ENCODE assay signal across 20 cellular contexts in the genomic region with DNA sequence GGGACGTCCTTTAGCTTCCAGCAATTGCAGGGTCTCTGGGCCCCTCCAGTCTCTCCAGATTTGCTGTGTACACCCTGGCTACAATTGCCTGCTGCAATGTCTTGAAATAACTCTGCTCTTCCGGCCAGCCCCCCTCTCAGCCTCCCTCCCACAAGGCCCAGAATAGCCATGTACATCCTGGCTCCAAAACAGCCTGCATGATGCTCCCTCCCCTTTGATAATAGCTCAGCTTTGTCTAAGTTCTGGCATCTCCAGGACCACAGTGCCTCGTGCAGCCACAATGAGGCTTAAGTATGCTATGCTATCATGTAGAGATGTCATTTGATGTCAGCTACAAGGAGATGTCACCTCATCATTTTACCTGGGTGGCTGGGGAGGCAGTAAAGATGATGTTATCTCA.
DNase-seq lines count a peak whose midpoint lies in the region; ATAC-seq and TF ChIP-seq lines count a peak whose summit lies in the region.
"Had no signal": no experiment of that assay in that cellular context is flagged by ENCODE, and none has a peak within 500 bp of the region (broad histone marks: within the 10 kb centered on the region; RNA-seq: fewer than 3 reads in every experiment).

No MANE protein-coding gene starts in this region.

- H2BK120ac ChIP-seq in IMR-90 (ENCODE audit: low read depth, low read length): no peak overlapping the region

- POLR2A ChIA-PET in IMR-90 (lab: Charles Lee; ENCODE audit: unreplicated experiment): no interaction called here

- WGBS in IMR-90 (ENCODE audit: extremely low coverage in 2 of 2, insufficient read length in 1 of 2), 2 experiments: 0% methylated on average over 1 of the region's 3 CpGs; no CpG with 5 or more reads in 1 of the 2 experiments

- H4K5ac ChIP-seq in IMR-90 (ENCODE audit: low read depth, low read length): no peak overlapping the region

- no peak overlapping the region for H3K4ac ChIP-seq in IMR-90 (ENCODE audit: low read depth, low read length)

- H2BK15ac ChIP-seq in IMR-90 (ENCODE audit: low read depth, low read length): no peak overlapping the region

- H3K4me2 ChIP-seq in IMR-90 (ENCODE audit: low read depth, low read length): no peak overlapping the region
- H3K4me2 ChIP-seq: BLaER1 had no signal

- H3K56ac ChIP-seq in IMR-90 (ENCODE audit: extremely low read depth, insufficient read depth, low read length): no peak overlapping the region

- H3K36me3 ChIP-seq in IMR-90 (ENCODE audit: control insufficient read depth, insufficient read depth, low read length) (no peaks in the 10 kb centered on the region), MG63 (no peaks in the 10 kb centered on the region)
- H3K36me3 ChIP-seq: BLaER1 had no signal

- H3K79me1 ChIP-seq in IMR-90 (ENCODE audit: low read depth in 1 of 2, low read length in 2 of 2): no peaks in the 10 kb centered on the region

- H3K9ac ChIP-seq in IMR-90 (ENCODE audit: low read depth, low read length): no peak overlapping the region
- H3K9ac ChIP-seq: BLaER1, GM23248 had no signal

- no peak for TF ChIP-seq POLR2A in IMR-90 (IDR thresholded peaks at IDR 0.05; ENCODE audit: low read depth, low read length)

- H3K4me3 Mint-ChIP-seq in stimulated activated memory B cell treated with anti-CD40 and anti-IgM and Interleukin-4, amounts not matched to agents 10 μg/mL and 1 μg/mL and 100 μg/mL, for 72 hours: no peak overlapping the region
- H3K4me3 Mint-ChIP-seq: B cell; CD4-positive, CD25-positive, alpha-beta regulatory T cell; CD8-positive, alpha-beta T cell had no signal

- H3K4me3 ChIP-seq in IMR-90 (ENCODE audit: insufficient read depth, low read depth, low read length) (no peak overlapping the region), MG63 (no peak overlapping the region)
- H3K4me3 ChIP-seq: BLaER1, GM23248 had no signal

- peak overlapping the region; percentile 5 for H2AK9ac ChIP-seq in IMR-90 (replicated peaks; ENCODE audit: low read depth, low read length, poor library complexity)

- H3K4me1 ChIP-seq in IMR-90 (ENCODE audit: control insufficient read depth, insufficient read depth, low read length): no peaks in the 10 kb centered on the region
- H3K4me1 ChIP-seq: Caco-2 had no signal

- no peak overlapping the region for H3K27ac Mint-ChIP-seq in stimulated activated memory B cell treated with anti-CD40 and anti-IgM and Interleukin-4, amounts not matched to agents 10 μg/mL and 1 μg/mL and 100 μg/mL, for 72 hours
- H3K27ac Mint-ChIP-seq: B cell; CD4-positive, CD25-positive, alpha-beta regulatory T cell; CD8-positive, alpha-beta T cell had no signal

- H3K27ac ChIP-seq in IMR-90 (ENCODE audit: insufficient read depth, low read length) (no peak overlapping the region), angular gyrus (ENCODE audit: low read depth, low read length) (peak overlapping the region; percentile 37)
- H3K27ac ChIP-seq: BLaER1, C4-2B, GM23248 had no signal

- TF ChIP-seq CTCF in IMR-90 (conservative IDR thresholded peaks at IDR 0.05; ENCODE audit: low read depth, low read length): no peak

- H2AK5ac ChIP-seq in IMR-90 (ENCODE audit: low read depth, low read length): no peak overlapping the region

- no peaks in the 10 kb centered on the region for H3K4me1 Mint-ChIP-seq in stimulated activated memory B cell treated with anti-CD40 and anti-IgM and Interleukin-4, amounts not matched to agents 10 μg/mL and 1 μg/mL and 100 μg/mL, for 72 hours
- H3K4me1 Mint-ChIP-seq: B cell; CD4-positive, CD25-positive, alpha-beta regulatory T cell had no signal

- H3K9me3 ChIP-seq in IMR-90 (ENCODE audit: control insufficient read depth, insufficient read depth, low read length): peaks cover 13% of the 10 kb centered on the region
- no peaks in the 10 kb centered on the region for H3K9me3 ChIP-seq in MG63
- H3K9me3 ChIP-seq: BLaER1, Caco-2 had no signal

- no peaks in the 10 kb centered on the region for H3K9me1 ChIP-seq in IMR-90 (ENCODE audit: insufficient read depth, low read length)

- no peak overlapping the region for H3K14ac ChIP-seq in IMR-90 (replicated peaks; ENCODE audit: low read depth, low read length)

- no peak overlapping the region for H2BK20ac ChIP-seq in IMR-90 (ENCODE audit: low read depth, low read length)

- no peaks in the 10 kb centered on the region for H3K27me3 Mint-ChIP-seq in stimulated activated memory B cell treated with anti-CD40 and anti-IgM and Interleukin-4, amounts not matched to agents 10 μg/mL and 1 μg/mL and 100 μg/mL, for 72 hours
- H3K27me3 Mint-ChIP-seq: B cell; CD4-positive, CD25-positive, alpha-beta regulatory T cell had no signal

- H2BK5ac ChIP-seq in IMR-90 (ENCODE audit: low read depth, low read length, poor library complexity, severe bottlenecking): no peak overlapping the region

- intact Hi-C loops in IMR-90 (cut with micrococcal nuclease): no loop called here

- BruUV-seq in IMR-90 (replicated peaks; lab: Mats Ljungman, UMichigan): no TSS peak

- H3K18ac ChIP-seq in IMR-90 (ENCODE audit: low read depth, low read length): no peak overlapping the region

- H3K27me3 ChIP-seq in IMR-90 (ENCODE audit: control insufficient read depth, insufficient read depth, low read length) (no peaks in the 10 kb centered on the region), MG63 (no peaks in the 10 kb centered on the region)
- H3K27me3 ChIP-seq: BLaER1 had no signal

- dilution Hi-C loops in IMR-90 (cut with HindIII; ENCODE audit: low sequenced_read_pairs, unreplicated experiment): no loop called here

- H4K91ac ChIP-seq in IMR-90 (ENCODE audit: insufficient read depth, low read depth, low read length): no peak overlapping the region

- peaks cover 13% of the 10 kb centered on the region for H3K9me3 Mint-ChIP-seq in stimulated activated memory B cell treated with anti-CD40 and anti-IgM and Interleukin-4, amounts not matched to agents 10 μg/mL and 1 μg/mL and 100 μg/mL, for 72 hours

- H3K36me3 Mint-ChIP-seq in stimulated activated memory B cell treated with anti-CD40 and anti-IgM and Interleukin-4, amounts not matched to agents 10 μg/mL and 1 μg/mL and 100 μg/mL, for 72 hours: no peaks in the 10 kb centered on the region
- H3K36me3 Mint-ChIP-seq: CD4-positive, CD25-positive, alpha-beta regulatory T cell; CD8-positive, alpha-beta T cell had no signal

- ATAC-seq in IMR-90 (ENCODE audit: low read depth): no peak
- ATAC-seq in stimulated activated memory B cell treated with anti-CD40 and anti-IgM and Interleukin-4, amounts not matched to agents 10 μg/mL and 1 μg/mL and 100 μg/mL, for 72 hours: peak; percentile 20
- ATAC-seq: CD8-positive, alpha-beta T cell had no signal

- no peaks in the 10 kb centered on the region for H4K20me1 ChIP-seq in IMR-90 (ENCODE audit: insufficient read depth, low read length)
- H4K20me1 ChIP-seq: BLaER1 had no signal

- in situ Hi-C loops in IMR-90 (cut with MboI; ENCODE audit: low sequenced_read_pairs): no loop called here

- no peak overlapping the region for H3K23ac ChIP-seq in IMR-90 (ENCODE audit: low read depth, low read length)

- TF ChIP-seq RAD21 in IMR-90 (IDR thresholded peaks at IDR 0.05; ENCODE audit: low read length): no peak

- CTCF ChIA-PET in IMR-90 (lab: Yijun Ruan, JAX): no interaction called here

- DNase-seq in IMR-90 (no peak), middle frontal gyrus (ENCODE audit: extremely low spot score, low spot score) (peak; percentile 11), MG63 (no peak), DMS79 treated with DMSO at 0.1 percent for 48 hours (lab: John Stamatoyannopoulos, UW) (no peak), DMS53 (lab: John Stamatoyannopoulos, UW) (no peak), SKM-1 treated with dmso at 0.1 percent for 144 hours (lab: John Stamatoyannopoulos, UW; ENCODE audit: unreplicated experiment) (no peak)
- DNase-seq: Caco-2; CD4-positive, CD25-positive, alpha-beta regulatory T cell; CD8-positive, alpha-beta T cell; DMS153; DMS79; GF-D8; GM23248; H7; HCEC 1CT had no signal

- H4K8ac ChIP-seq in IMR-90 (ENCODE audit: low read depth in 2 of 2, low read length in 2 of 2): no peak overlapping the region

- no peak overlapping the region for H2AFZ ChIP-seq in IMR-90 (replicated peaks; ENCODE audit: low read length, poor library complexity)
- H2AFZ ChIP-seq: GM23248 had no signal

TF ChIP-seq in IMR-90, 13 proteins besides CTCF, POLR2A, EP300 and RAD21:
- TF ChIP-seq CHD1 (IDR thresholded peaks at IDR 0.05; ENCODE audit: low read depth, low read length): no peak
- no peak for TF ChIP-seq FOS (IDR thresholded peaks at IDR 0.05; ENCODE audit: low read depth, low read length)
- TF ChIP-seq NFE2L2 (IDR thresholded peaks at IDR 0.05; ENCODE audit: low read depth, low read length): no peak
